In the genomic region with DNA sequence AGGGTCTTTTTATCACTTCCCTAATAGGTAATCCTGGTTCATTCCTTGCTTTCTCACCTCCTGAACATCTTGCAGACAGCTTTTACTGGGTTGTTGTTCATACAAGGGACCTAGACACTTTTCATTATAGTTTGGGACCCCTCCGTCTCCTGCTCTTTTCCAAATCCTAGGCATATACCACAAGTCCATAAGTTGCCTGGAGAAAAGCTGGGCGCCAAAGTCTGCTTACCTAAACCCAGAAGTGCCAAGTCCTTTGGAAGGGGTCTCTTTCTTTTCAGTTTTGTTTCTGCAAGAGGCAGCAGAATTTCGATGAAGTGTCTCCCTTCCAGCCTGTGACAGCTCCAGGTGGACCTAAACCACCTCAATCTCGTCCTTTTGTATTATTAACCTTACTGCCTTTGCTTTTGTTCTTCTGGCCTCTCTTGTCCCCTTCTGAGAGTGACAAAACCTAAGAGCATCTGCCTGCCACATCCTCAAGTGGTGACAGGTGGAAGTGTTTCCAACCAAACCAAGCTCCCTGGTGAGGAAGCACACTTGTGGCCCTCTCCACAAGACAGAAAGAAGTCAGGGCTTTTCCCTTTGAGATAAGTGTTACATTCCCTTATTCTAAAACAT, we compare ENCODE assay signal across 8 cellular contexts. TPM values are rescaled to one million over a fixed set of nuclear protein-coding genes. Genes with fewer than 3 reads are reported as not detected.
DNase-seq lines count a peak whose midpoint lies in the region; ATAC-seq lines count a peak whose summit lies in the region.

No MANE protein-coding gene starts in this region.

- no peaks in the 10 kb centered on the region for H3K9me3 ChIP-seq in neuronal stem cell (replicated peaks in 1 of 2; ENCODE audit: control insufficient read depth in 2 of 2, insufficient read depth in 1 of 2, low read depth in 1 of 2, low read length in 2 of 2)

- no peak overlapping the region for H3K14ac ChIP-seq in neuronal stem cell (ENCODE audit: low read length)

- no peak overlapping the region for H2AK5ac ChIP-seq in neuronal stem cell (ENCODE audit: low read depth, low read length)

- no peak overlapping the region for H3K23ac ChIP-seq in neuronal stem cell (ENCODE audit: low read depth, low read length, poor library complexity)

- no peak overlapping the region for H3K4ac ChIP-seq in neuronal stem cell (ENCODE audit: low read length)

- no peaks in the 10 kb centered on the region for H3K79me1 ChIP-seq in neuronal stem cell (ENCODE audit: low read depth, low read length)

- H2BK120ac ChIP-seq in neuronal stem cell (ENCODE audit: low read depth, low read length) = no peak overlapping the region

- no CpG with 5 or more reads among the region's 4 CpGs for WGBS in neuronal stem cell (ENCODE audit: extremely low coverage in 2 of 2, insufficient read length in 2 of 2, insufficient replicate concordance in 1 of 2), 2 donors

- no peak overlapping the region for H2BK12ac ChIP-seq in neuronal stem cell (ENCODE audit: low read length)

- ATAC-seq in HG03521 (IDR thresholded peaks at IDR 0.05; ENCODE audit: unreplicated experiment) = no peak

- no peak overlapping the region for H3K4me2 ChIP-seq in neuronal stem cell (ENCODE audit: insufficient read depth, low read length, poor library complexity, severe bottlenecking)

- no peak overlapping the region for H2AFZ ChIP-seq in neuronal stem cell (ENCODE audit: low read length)

- no peak overlapping the region for H3K27ac ChIP-seq in neuronal stem cell (replicated peaks; ENCODE audit: low read length)

- H2BK5ac ChIP-seq in neuronal stem cell (ENCODE audit: low read length) = no peak overlapping the region

- H4K91ac ChIP-seq in neuronal stem cell (ENCODE audit: low read depth, low read length, poor library complexity) = no peak overlapping the region

- H3K4me3 ChIP-seq in neuronal stem cell (ENCODE audit: low read length in 2 of 2) = no peak overlapping the region

- H2BK15ac ChIP-seq in neuronal stem cell (ENCODE audit: low read length) = no peak overlapping the region

- peaks cover 5 to 6% of the 10 kb centered on the region in 2 donors for H3K4me1 ChIP-seq in neuronal stem cell (ENCODE audit: control insufficient read depth in 2 of 2, insufficient read depth in 1 of 2, low read depth in 1 of 2, low read length in 2 of 2)

- no peaks in the 10 kb centered on the region for H3K27me3 ChIP-seq in neuronal stem cell (ENCODE audit: control insufficient read depth in 3 of 3, insufficient read depth in 3 of 3, low read depth in 1 of 3, low read length in 3 of 3)

- no peak overlapping the region for H3K9ac ChIP-seq in neuronal stem cell (ENCODE audit: low read depth, low read length, poor library complexity)

- H4K8ac ChIP-seq in neuronal stem cell (ENCODE audit: low read depth, low read length) = no peak overlapping the region

- H3K36me3 ChIP-seq in neuronal stem cell (replicated peaks in 1 of 2; ENCODE audit: control insufficient read depth in 2 of 2, insufficient read depth in 2 of 2, low read length in 2 of 2) = no peaks in the 10 kb centered on the region

- no peak overlapping the region for H3K18ac ChIP-seq in neuronal stem cell (ENCODE audit: low read length)

- DNase-seq in NCI-H1417 (lab: John Stamatoyannopoulos, UW) (peak; percentile 18 to 76 (median 69)), NCI-H1417 treated with DMSO at 0.1 percent for 48 hours (lab: John Stamatoyannopoulos, UW) (no peak), HT-29 (ENCODE audit: low spot score) (peak; percentile 38), RPMI8226 (peak; percentile 73), kidney tubule cell (ENCODE audit: low spot score) (peak; percentile 30), neuronal stem cell (ENCODE audit: low spot score) (no peak), GM19240 (ENCODE audit: insufficient read length, low spot score) (no peak)

RNA-seq across cellular contexts. Expression of gene P2RY6, which starts 19.5 kb away (rescaled TPM):
- not detected in 2 replicates for total RNA-seq in HT-29 (2014; rRNA removed; shearing (Covaris generic))
- 0.14 TPM for polyA plus RNA-seq in neuronal stem cell (2013, experiment 1 of 2)
- 0.17 TPM for polyA plus RNA-seq in neuronal stem cell (2013, experiment 2 of 2)

RNA-seq across cellular contexts. Expression of gene P2RY2, which starts 34.6 kb away (rescaled TPM):
- 36.4 and 39.5 TPM in 2 replicates for total RNA-seq in HT-29 (2014; rRNA removed; shearing (Covaris generic))
- polyA plus RNA-seq in neuronal stem cell (2013, experiment 1 of 2) = 1.2 TPM
- polyA plus RNA-seq in neuronal stem cell (2013, experiment 2 of 2) = 1.2 TPM

RNA-seq across cellular contexts. Expression of gene ARHGEF17, which starts 55.4 kb away (rescaled TPM):
- 31.9 and 33.1 TPM in 2 replicates for total RNA-seq in HT-29 (2014; rRNA removed; shearing (Covaris generic))
- 40.1 TPM for polyA plus RNA-seq in neuronal stem cell (2013, experiment 1 of 2)
- polyA plus RNA-seq in neuronal stem cell (2013, experiment 2 of 2) = 38.9 TPM

Comparison
In these comparisons a context has a peak if more than half of its experiments do, and no peak if none do; other contexts are left out.
1. DNase-seq: peak in NCI-H1417 (3 of 3), HT-29 (single experiment), RPMI8226 (single experiment) and kidney tubule cell (single experiment); none in NCI-H1417 treated with DMSO at 0.1 percent for 48 hours (single experiment), neuronal stem cell (single experiment) and GM19240 (single experiment).